ENCODE assay signal across 1 cellular context in the genomic region with DNA sequence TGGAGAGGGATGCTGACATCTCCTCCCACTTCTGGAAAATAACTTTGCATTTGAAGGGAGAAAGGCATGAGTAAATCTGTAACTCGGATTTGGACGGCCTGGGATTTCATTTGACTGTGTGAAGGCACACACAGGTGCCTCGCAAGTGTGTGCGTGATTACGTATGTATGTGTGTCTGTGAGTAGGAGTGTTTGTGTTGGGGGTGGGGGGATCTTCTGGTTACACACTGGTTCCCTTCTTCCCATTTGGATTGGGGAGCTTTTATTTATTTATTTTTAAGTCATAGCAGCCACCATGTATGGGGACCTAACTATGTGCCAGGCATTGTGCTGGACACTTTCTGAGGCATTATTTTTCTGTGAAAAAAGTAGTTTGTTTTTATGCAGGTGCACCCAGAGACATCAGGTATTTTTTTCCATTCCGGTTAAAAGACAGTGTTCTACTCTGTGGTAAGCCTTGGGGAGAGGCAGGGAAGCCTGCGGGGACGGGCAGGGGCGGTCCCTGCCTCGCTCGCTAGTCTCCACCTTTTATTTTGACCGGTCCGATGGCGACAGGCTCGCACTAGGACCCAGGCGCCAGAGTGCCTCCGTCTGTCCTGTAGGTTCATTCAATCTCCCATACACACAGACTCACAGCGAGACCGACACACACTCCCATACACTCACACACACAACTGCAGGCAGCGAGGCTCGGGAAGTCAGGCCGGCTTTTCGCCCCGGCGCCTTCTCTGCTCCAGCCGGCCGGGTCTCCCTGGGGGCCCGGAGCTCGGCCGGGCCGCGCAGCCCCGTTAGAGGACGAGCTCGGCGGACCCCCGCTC.
TF ChIP-seq lines count a peak whose summit lies in the region.

A gene (plus strand): TSS at position 618 of the 817 bp plus-strand sequence. CDS start 204 bp downstream, outside the sequence.

TF ChIP-seq in HepG2, 621 proteins besides CTCF, POLR2A, EP300 and RAD21 (continued from another document and continues in another):
- TF ChIP-seq, protein P1, sequence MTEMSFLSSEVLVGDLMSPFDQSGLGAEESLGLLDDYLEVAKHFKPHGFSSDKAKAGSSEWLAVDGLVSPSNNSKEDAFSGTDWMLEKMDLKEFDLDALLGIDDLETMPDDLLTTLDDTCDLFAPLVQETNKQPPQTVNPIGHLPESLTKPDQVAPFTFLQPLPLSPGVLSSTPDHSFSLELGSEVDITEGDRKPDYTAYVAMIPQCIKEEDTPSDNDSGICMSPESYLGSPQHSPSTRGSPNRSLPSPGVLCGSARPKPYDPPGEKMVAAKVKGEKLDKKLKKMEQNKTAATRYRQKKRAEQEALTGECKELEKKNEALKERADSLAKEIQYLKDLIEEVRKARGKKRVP (CRISPR knock-in tag; IDR thresholded peaks at IDR 0.05), result no peak
- TF ChIP-seq JUN (CRISPR knock-in tag; IDR thresholded peaks at IDR 0.05), result no peak
- TF ChIP-seq, protein P2, sequence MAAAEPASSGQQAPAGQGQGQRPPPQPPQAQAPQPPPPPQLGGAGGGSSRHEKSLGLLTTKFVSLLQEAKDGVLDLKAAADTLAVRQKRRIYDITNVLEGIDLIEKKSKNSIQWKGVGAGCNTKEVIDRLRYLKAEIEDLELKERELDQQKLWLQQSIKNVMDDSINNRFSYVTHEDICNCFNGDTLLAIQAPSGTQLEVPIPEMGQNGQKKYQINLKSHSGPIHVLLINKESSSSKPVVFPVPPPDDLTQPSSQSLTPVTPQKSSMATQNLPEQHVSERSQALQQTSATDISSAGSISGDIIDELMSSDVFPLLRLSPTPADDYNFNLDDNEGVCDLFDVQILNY (CRISPR knock-in tag; conservative IDR thresholded peaks at IDR 0.05), result 0 out of 2 replicates have a peak, but pooled peaks have one; percentile 22
- TF ChIP-seq REL (CRISPR knock-in tag; conservative IDR thresholded peaks at IDR 0.05), result 0 out of 2 replicates have a peak, but pooled peaks have one; percentile 23
- TF ChIP-seq, protein P3, sequence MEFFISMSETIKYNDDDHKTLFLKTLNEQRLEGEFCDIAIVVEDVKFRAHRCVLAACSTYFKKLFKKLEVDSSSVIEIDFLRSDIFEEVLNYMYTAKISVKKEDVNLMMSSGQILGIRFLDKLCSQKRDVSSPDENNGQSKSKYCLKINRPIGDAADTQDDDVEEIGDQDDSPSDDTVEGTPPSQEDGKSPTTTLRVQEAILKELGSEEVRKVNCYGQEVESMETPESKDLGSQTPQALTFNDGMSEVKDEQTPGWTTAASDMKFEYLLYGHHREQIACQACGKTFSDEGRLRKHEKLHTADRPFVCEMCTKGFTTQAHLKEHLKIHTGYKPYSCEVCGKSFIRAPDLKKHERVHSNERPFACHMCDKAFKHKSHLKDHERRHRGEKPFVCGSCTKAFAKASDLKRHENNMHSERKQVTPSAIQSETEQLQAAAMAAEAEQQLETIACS (CRISPR knock-in tag; IDR thresholded peaks at IDR 0.05), result peak; percentile 22; the same call in 1 of the 2 replicates
- TF ChIP-seq ZNF7 (CRISPR knock-in tag; IDR thresholded peaks at IDR 0.05), result peak; percentile 46; the same call in 1 of the 2 replicates
- TF ChIP-seq ZNF143 (CRISPR knock-in tag; IDR thresholded peaks at IDR 0.05), result peak; percentile 48; the same call in 1 of the 2 replicates
- TF ChIP-seq ISL2 (CRISPR knock-in tag; IDR thresholded peaks at IDR 0.05), result 0 out of 2 replicates have a peak, but pooled peaks have one; percentile 26
- TF ChIP-seq ZSCAN22 (CRISPR knock-in tag; IDR thresholded peaks at IDR 0.05), result peak; percentile 98
- TF ChIP-seq ZFX (CRISPR knock-in tag; IDR thresholded peaks at IDR 0.05; ENCODE audit: low read depth), result peak; percentile 45; the same call in 1 of the 2 replicates
- TF ChIP-seq ZNF335 (CRISPR knock-in tag; IDR thresholded peaks at IDR 0.05), result 0 out of 2 replicates have a peak, but pooled peaks have one; percentile 54
- TF ChIP-seq SP2 (CRISPR knock-in tag; IDR thresholded peaks at IDR 0.05), result no peak
- TF ChIP-seq, protein P4, sequence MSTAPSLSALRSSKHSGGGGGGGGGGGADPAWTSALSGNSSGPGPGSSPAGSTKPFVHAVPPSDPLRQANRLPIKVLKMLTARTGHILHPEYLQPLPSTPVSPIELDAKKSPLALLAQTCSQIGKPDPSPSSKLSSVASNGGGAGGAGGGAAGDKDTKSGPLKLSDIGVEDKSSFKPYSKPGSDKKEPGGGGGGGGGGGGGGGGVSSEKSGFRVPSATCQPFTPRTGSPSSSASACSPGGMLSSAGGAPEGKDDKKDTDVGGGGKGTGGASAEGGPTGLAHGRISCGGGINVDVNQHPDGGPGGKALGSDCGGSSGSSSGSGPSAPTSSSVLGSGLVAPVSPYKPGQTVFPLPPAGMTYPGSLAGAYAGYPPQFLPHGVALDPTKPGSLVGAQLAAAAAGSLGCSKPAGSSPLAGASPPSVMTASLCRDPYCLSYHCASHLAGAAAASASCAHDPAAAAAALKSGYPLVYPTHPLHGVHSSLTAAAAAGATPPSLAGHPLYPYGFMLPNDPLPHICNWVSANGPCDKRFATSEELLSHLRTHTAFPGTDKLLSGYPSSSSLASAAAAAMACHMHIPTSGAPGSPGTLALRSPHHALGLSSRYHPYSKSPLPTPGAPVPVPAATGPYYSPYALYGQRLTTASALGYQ (CRISPR knock-in tag; IDR thresholded peaks at IDR 0.05), result no peak
- TF ChIP-seq, protein P5, sequence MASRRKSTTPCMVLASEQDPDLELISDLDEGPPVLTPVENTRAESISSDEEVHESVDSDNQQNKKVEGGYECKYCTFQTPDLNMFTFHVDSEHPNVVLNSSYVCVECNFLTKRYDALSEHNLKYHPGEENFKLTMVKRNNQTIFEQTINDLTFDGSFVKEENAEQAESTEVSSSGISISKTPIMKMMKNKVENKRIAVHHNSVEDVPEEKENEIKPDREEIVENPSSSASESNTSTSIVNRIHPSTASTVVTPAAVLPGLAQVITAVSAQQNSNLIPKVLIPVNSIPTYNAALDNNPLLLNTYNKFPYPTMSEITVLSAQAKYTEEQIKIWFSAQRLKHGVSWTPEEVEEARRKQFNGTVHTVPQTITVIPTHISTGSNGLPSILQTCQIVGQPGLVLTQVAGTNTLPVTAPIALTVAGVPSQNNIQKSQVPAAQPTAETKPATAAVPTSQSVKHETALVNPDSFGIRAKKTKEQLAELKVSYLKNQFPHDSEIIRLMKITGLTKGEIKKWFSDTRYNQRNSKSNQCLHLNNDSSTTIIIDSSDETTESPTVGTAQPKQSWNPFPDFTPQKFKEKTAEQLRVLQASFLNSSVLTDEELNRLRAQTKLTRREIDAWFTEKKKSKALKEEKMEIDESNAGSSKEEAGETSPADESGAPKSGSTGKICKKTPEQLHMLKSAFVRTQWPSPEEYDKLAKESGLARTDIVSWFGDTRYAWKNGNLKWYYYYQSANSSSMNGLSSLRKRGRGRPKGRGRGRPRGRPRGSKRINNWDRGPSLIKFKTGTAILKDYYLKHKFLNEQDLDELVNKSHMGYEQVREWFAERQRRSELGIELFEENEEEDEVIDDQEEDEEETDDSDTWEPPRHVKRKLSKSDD (CRISPR knock-in tag; IDR thresholded peaks at IDR 0.05; ENCODE audit: low read depth), result no peak
- TF ChIP-seq FOSL2 (CRISPR knock-in tag; IDR thresholded peaks at IDR 0.05), result peak; percentile 45; the same call in 1 of the 2 replicates
- no peak for TF ChIP-seq NAIF1 (CRISPR knock-in tag; IDR thresholded peaks at IDR 0.05; ENCODE audit: borderline replicate concordance)
- TF ChIP-seq, protein P6, sequence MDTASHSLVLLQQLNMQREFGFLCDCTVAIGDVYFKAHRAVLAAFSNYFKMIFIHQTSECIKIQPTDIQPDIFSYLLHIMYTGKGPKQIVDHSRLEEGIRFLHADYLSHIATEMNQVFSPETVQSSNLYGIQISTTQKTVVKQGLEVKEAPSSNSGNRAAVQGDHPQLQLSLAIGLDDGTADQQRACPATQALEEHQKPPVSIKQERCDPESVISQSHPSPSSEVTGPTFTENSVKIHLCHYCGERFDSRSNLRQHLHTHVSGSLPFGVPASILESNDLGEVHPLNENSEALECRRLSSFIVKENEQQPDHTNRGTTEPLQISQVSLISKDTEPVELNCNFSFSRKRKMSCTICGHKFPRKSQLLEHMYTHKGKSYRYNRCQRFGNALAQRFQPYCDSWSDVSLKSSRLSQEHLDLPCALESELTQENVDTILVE (CRISPR knock-in tag; IDR thresholded peaks at IDR 0.05), result no peak
- peak; percentile 44; the same call in 1 of the 2 replicates for TF ChIP-seq RBFOX2 (IDR thresholded peaks at IDR 0.05; ENCODE audit: low read depth, low read length)
- TF ChIP-seq PHF20 (CRISPR knock-in tag; IDR thresholded peaks at IDR 0.05), result peak; percentile 49; the same call in 1 of the 2 replicates
- TF ChIP-seq JARID2 (CRISPR knock-in tag; IDR thresholded peaks at IDR 0.05; ENCODE audit: insufficient replicate concordance), result no peak
- no peak for TF ChIP-seq ZNF572 (CRISPR knock-in tag; IDR thresholded peaks at IDR 0.05)
- TF ChIP-seq, protein P7, sequence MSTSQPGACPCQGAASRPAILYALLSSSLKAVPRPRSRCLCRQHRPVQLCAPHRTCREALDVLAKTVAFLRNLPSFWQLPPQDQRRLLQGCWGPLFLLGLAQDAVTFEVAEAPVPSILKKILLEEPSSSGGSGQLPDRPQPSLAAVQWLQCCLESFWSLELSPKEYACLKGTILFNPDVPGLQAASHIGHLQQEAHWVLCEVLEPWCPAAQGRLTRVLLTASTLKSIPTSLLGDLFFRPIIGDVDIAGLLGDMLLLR (CRISPR knock-in tag; IDR thresholded peaks at IDR 0.05), result no peak
- TF ChIP-seq, protein P8, sequence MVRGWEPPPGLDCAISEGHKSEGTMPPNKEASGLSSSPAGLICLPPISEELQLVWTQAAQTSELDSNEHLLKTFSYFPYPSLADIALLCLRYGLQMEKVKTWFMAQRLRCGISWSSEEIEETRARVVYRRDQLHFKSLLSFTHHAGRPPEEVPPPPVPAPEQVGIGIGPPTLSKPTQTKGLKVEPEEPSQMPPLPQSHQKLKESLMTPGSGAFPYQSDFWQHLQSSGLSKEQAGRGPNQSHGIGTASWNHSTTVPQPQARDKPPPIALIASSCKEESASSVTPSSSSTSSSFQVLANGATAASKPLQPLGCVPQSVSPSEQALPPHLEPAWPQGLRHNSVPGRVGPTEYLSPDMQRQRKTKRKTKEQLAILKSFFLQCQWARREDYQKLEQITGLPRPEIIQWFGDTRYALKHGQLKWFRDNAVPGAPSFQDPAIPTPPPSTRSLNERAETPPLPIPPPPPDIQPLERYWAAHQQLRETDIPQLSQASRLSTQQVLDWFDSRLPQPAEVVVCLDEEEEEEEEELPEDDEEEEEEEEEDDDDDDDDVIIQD (CRISPR knock-in tag; IDR thresholded peaks at IDR 0.05; ENCODE audit: low read depth), result 0 out of 2 replicates have a peak, but pooled peaks have one; percentile 18
- TF ChIP-seq GATAD2A (CRISPR knock-in tag; IDR thresholded peaks at IDR 0.05), result peak; percentile 68
- peak; percentile 55 for TF ChIP-seq TAF1 (CRISPR knock-in tag; IDR thresholded peaks at IDR 0.05)
- TF ChIP-seq HOXD1 (CRISPR knock-in tag; IDR thresholded peaks at IDR 0.05), result no peak
- TF ChIP-seq REXO4 (CRISPR knock-in tag; IDR thresholded peaks at IDR 0.05; ENCODE audit: borderline replicate concordance), result no peak
- 0 out of 2 replicates have a peak, but pooled peaks have one; percentile 6 for TF ChIP-seq ZNF430 (CRISPR knock-in tag; IDR thresholded peaks at IDR 0.05)
- peak; percentile 36; the same call in 1 of the 2 replicates for TF ChIP-seq JUND (CRISPR knock-in tag; IDR thresholded peaks at IDR 0.05)
- TF ChIP-seq, protein P9, sequence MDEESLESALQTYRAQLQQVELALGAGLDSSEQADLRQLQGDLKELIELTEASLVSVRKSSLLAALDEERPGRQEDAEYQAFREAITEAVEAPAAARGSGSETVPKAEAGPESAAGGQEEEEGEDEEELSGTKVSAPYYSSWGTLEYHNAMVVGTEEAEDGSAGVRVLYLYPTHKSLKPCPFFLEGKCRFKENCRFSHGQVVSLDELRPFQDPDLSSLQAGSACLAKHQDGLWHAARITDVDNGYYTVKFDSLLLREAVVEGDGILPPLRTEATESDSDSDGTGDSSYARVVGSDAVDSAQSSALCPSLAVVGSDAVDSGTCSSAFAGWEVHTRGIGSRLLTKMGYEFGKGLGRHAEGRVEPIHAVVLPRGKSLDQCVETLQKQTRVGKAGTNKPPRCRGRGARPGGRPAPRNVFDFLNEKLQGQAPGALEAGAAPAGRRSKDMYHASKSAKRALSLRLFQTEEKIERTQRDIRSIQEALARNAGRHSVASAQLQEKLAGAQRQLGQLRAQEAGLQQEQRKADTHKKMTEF (CRISPR knock-in tag; IDR thresholded peaks at IDR 0.05), result peak; percentile 41; the same call in 1 of the 2 replicates
- no peak for TF ChIP-seq AHR (CRISPR knock-in tag; IDR thresholded peaks at IDR 0.05)
- 0 out of 2 replicates have a peak, but pooled peaks have one; percentile 33 for TF ChIP-seq ZNF431 (CRISPR knock-in tag; IDR thresholded peaks at IDR 0.05; ENCODE audit: borderline replicate concordance, low read depth)
- TF ChIP-seq ZNF12 (CRISPR knock-in tag; IDR thresholded peaks at IDR 0.05), result peak; percentile 64; the same call in 1 of the 2 replicates
- TF ChIP-seq, protein P10, sequence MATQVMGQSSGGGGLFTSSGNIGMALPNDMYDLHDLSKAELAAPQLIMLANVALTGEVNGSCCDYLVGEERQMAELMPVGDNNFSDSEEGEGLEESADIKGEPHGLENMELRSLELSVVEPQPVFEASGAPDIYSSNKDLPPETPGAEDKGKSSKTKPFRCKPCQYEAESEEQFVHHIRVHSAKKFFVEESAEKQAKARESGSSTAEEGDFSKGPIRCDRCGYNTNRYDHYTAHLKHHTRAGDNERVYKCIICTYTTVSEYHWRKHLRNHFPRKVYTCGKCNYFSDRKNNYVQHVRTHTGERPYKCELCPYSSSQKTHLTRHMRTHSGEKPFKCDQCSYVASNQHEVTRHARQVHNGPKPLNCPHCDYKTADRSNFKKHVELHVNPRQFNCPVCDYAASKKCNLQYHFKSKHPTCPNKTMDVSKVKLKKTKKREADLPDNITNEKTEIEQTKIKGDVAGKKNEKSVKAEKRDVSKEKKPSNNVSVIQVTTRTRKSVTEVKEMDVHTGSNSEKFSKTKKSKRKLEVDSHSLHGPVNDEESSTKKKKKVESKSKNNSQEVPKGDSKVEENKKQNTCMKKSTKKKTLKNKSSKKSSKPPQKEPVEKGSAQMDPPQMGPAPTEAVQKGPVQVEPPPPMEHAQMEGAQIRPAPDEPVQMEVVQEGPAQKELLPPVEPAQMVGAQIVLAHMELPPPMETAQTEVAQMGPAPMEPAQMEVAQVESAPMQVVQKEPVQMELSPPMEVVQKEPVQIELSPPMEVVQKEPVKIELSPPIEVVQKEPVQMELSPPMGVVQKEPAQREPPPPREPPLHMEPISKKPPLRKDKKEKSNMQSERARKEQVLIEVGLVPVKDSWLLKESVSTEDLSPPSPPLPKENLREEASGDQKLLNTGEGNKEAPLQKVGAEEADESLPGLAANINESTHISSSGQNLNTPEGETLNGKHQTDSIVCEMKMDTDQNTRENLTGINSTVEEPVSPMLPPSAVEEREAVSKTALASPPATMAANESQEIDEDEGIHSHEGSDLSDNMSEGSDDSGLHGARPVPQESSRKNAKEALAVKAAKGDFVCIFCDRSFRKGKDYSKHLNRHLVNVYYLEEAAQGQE (IDR thresholded peaks at IDR 0.05; ENCODE audit: borderline replicate concordance in 1 of 2, low read depth in 1 of 2, low read length in 2 of 2), result 0 out of 4 replicates have a peak, but pooled peaks of 1 of the 2 experiments have one; percentile 14
- TF ChIP-seq ASH2L (IDR thresholded peaks at IDR 0.05; ENCODE audit: insufficient read length, low read depth, low read length), result peak; percentile 45
